ENCODE assay signal across 8 cellular contexts in genomic region chr17:63773272-63774140, GRCh38. TPM values are rescaled to one million over a fixed set of nuclear protein-coding genes. Genes with fewer than 3 reads are reported as not detected.
DNase-seq lines count a peak whose midpoint lies in the region; ATAC-seq and TF ChIP-seq lines count a peak whose summit lies in the region.

CCDC47 (minus strand) TSS chr17:63773597; CDS start chr17:63766175, 7,422 bp downstream.

- H3K4me1 ChIP-seq in prostate gland (replicated peaks) (peaks cover 3% of the 10 kb centered on the region), urinary bladder (ENCODE audit: insufficient read depth) (peaks cover 1% of the 10 kb centered on the region)

- DNase-seq in NCI-H187 treated with DMSO at 0.1 percent for 48 hours (lab: John Stamatoyannopoulos, UW) (peak; percentile 90), anterior cingulate cortex (lab: John Stamatoyannopoulos, UW) (peak; percentile 92 to 99 (median 99)), left ventricle myocardium superior (peak; percentile 98), prostate gland (ENCODE audit: low spot score) (peak; percentile 99)

- TF ChIP-seq CTCF in prostate gland (IDR thresholded peaks at IDR 0.05) = peak in 1 of 4 experiments; percentile 36

- H3K9me3 ChIP-seq in prostate gland = no peaks in the 10 kb centered on the region

- H3K27me3 ChIP-seq in prostate gland (replicated peaks; ENCODE audit: insufficient read depth) = no peaks in the 10 kb centered on the region

- H3K4me3 ChIP-seq in prostate gland (peak within 1 kb of the TSS; percentile 93 to 99), urinary bladder (ENCODE audit: low read depth, low read length) (peak within 1 kb of the TSS; percentile 91)

- H3K36me3 ChIP-seq in prostate gland = no peaks in the 10 kb centered on the region
- no peaks in the 10 kb centered on the region for H3K36me3 ChIP-seq in urinary bladder (ENCODE audit: insufficient read depth)

- peak within 1 kb of the TSS; percentile 94 to 98 for H3K27ac ChIP-seq in prostate gland
- peak within 1 kb of the TSS; percentile 99 for H3K27ac ChIP-seq in urinary bladder (ENCODE audit: low read depth)

- peak; percentile 76 for ATAC-seq in GM18499 (IDR thresholded peaks at IDR 0.05; ENCODE audit: insufficient read depth, unreplicated experiment)
- ATAC-seq in HG02943 (IDR thresholded peaks at IDR 0.05; ENCODE audit: low read depth, unreplicated experiment) = peak; percentile 74
- peak; percentile 94 for ATAC-seq in left ventricle myocardium superior

- peak; percentile 99 for TF ChIP-seq POLR2A in prostate gland (IDR thresholded peaks at IDR 0.05)

- intact Hi-C loops in T-helper 2 cell treated with Interferon-gamma antibody and Interleukin-4, amounts not matched to agents 100 ng/mL and 5 ng/mL, for 36 hours (cut with micrococcal nuclease) = loop anchor here (1.0 to 10.0 kb wide), 10 partner anchors 32 to 733 kb away; partner anchors contain the start of genes CEP95, DCAF7, DDX5 and FTSJ3
- intact Hi-C loops in left ventricle myocardium superior (cut with micrococcal nuclease) = no loop called here
- intact Hi-C loops in prostate gland (cut with DNase I) = loop anchor here (5.0 kb wide), 2 partner anchors 54 to 69 kb away; partner anchors contain the start of genes FTSJ3, PSMC5 and SMARCD2

- WGBS in prostate gland = under 1% methylated on average over 74 of the region's 74 CpGs
- WGBS in urinary bladder = under 1% methylated on average over 74 of the region's 74 CpGs

RNA-seq across cellular contexts. Expression of gene CCDC47, which starts in this region (rescaled TPM):
- 63.4 and 63.8 TPM in 2 replicates for total RNA-seq in T-helper 2 cell treated with Interferon-gamma antibody and Interleukin-4, amounts not matched to agents 100 ng/mL and 5 ng/mL, for 36 hours
- total RNA-seq in left ventricle myocardium superior (90.1 TPM), prostate gland (10 to 100 TPM; 50.3 to 90.8 TPM), urinary bladder (63.6 TPM)
- polyA plus RNA-seq in urinary bladder = 53.8 TPM

Comparison
In these comparisons a context has a peak if more than half of its experiments do, and no peak if none do; other contexts are left out.
1. Peak in every context shown above with its lines: DNase-seq, ATAC-seq, H3K4me3 ChIP-seq and H3K27ac ChIP-seq.